Comparison of ENCODE assay signal across 32 cellular contexts in the genomic region with DNA sequence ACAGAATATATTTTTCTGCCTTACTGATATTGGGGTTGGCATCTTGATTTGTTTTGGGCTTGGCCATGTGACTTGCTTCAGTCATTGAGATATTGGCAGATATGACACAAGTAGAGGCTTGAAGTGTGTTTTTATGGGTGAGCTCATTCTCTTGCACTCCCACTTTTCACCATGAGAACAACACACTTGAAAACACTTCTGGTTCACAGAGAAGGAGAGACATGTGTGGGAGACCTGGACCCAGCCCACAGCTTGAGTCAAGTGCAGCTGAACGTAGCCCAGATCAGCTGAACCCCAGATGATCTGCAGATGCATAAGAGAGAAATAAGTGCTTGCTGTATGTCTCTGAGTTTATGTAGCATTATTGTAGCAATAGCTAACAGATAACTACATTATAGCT.
"Had no signal": no experiment of that assay in that cellular context is flagged by ENCODE, and none has a peak within 500 bp of the region (broad histone marks: within the 10 kb centered on the region; RNA-seq: fewer than 3 reads in every experiment).

No MANE protein-coding gene starts in this region.

- H3K9me3 ChIP-seq: ascending aorta, MG63, Peyer's patch, SJSA1, SK-N-SH had no signal

- H3K27me3 Mint-ChIP-seq: activated CD4-positive, alpha-beta T cell treated with anti-CD3 and anti-CD28 coated beads, Interleukin-2, amount 10 ng/mL, durations not matched to agents 24 days and 14 days; activated CD8-positive, alpha-beta T cell treated with anti-CD3 and anti-CD28 coated beads for 36 hours; activated naive CD4-positive, alpha-beta T cell treated with anti-CD3 and anti-CD28 coated beads, Interleukin-2, amount 50 U/mL, for 24 hours; activated naive CD8-positive, alpha-beta T cell treated with anti-CD3 and anti-CD28 coated beads, Interleukin-2, amount 10 ng/mL, durations not matched to agents 7 days and 5 days; central memory CD8-positive, alpha-beta T cell had no signal

- H3K36me3 ChIP-seq: ascending aorta, cardiac muscle cell, MG63, Peyer's patch, SJSA1 had no signal

- H3K4me2 ChIP-seq: SK-N-SH had no signal

- H3K4me3 ChIP-seq: ascending aorta, cardiac muscle cell, MG63, Peyer's patch, SJSA1 had no signal

- H3K9ac ChIP-seq: SK-N-SH had no signal

- DNase-seq: activated CD4-positive, alpha-beta T cell treated with anti-CD3 and anti-CD28 coated beads, Interleukin-2, amount 10 ng/mL, durations not matched to agents 24 days and 14 days; activated CD4-positive, alpha-beta T cell treated with anti-CD3 and anti-CD28 coated beads, Interleukin-2, amount 50 U/mL, for 4 hours; activated CD8-positive, alpha-beta T cell treated with anti-CD3 and anti-CD28 coated beads for 36 hours; activated gamma-delta T cell; activated naive CD4-positive, alpha-beta T cell treated with Interleukin-2 at 50 U/mL for 16 hours; activated naive CD8-positive, alpha-beta T cell treated with anti-CD3 and anti-CD28 coated beads, Interleukin-2, amount 10 ng/mL, durations not matched to agents 7 days and 5 days; activated T-cell treated with anti-CD3 and anti-CD28 coated beads, Interleukin-2, amount 50 U/mL, for 1 hour; amygdala; Karpas-422; MG63; NCI-H1092 treated with DMSO at 0.1 percent for 48 hours; NCI-H146; NCI-H1930; NCI-H2107; NCI-H226; NCI-H446 treated with DMSO at 0.1 percent for 48 hours; NCI-H526; NCI-H748 treated with DMSO at 0.1 percent for 48 hours; NK-92 treated with Interleukin-12 subunit alpha and Interleukin-12 subunit beta, amount 100 ng/mL, for 24 hours; PC-3; Peyer's patch; RPMI8226; SHP77 treated with DMSO at 0.1 percent for 48 hours; SK-N-SH had no signal

- H3K27ac Mint-ChIP-seq: activated CD4-positive, alpha-beta T cell treated with anti-CD3 and anti-CD28 coated beads, Interleukin-2, amount 10 ng/mL, durations not matched to agents 24 days and 14 days; activated CD8-positive, alpha-beta T cell treated with anti-CD3 and anti-CD28 coated beads for 36 hours; activated naive CD4-positive, alpha-beta T cell treated with anti-CD3 and anti-CD28 coated beads, Interleukin-2, amount 50 U/mL, for 24 hours; activated naive CD8-positive, alpha-beta T cell treated with anti-CD3 and anti-CD28 coated beads, Interleukin-2, amount 10 ng/mL, durations not matched to agents 7 days and 5 days; activated T-helper 2 cell treated with anti-CD3 and anti-CD28 coated beads, Interferon-gamma antibody, Interleukin-2, Interleukin-4, amounts not matched to agents 10 μg/mL and 5 μg/mL and 100 μg/mL, durations not matched to agents 14 hours and 24 hours and 36 hours; T-helper 1 cell treated with Interleukin-12 subunit alpha and Interleukin-12 subunit beta and Interleukin-4 antibody, amounts not matched to agents 30 μg/mL and 1 μg/mL, for 36 hours; T-helper 2 cell treated with Interferon-gamma antibody and Interleukin-4, amounts not matched to agents 5 μg/mL and 100 μg/mL, for 36 hours had no signal

- H3K4me1 ChIP-seq: ascending aorta, Peyer's patch, SJSA1 had no signal

- H3K4me1 Mint-ChIP-seq: activated CD4-positive, alpha-beta T cell treated with anti-CD3 and anti-CD28 coated beads, Interleukin-2, amount 10 ng/mL, durations not matched to agents 24 days and 14 days; activated naive CD4-positive, alpha-beta T cell treated with anti-CD3 and anti-CD28 coated beads, Interleukin-2, amount 50 U/mL, for 24 hours; activated naive CD8-positive, alpha-beta T cell treated with anti-CD3 and anti-CD28 coated beads, Interleukin-2, amount 10 ng/mL, durations not matched to agents 7 days and 5 days; central memory CD8-positive, alpha-beta T cell had no signal

- ATAC-seq: activated CD8-positive, alpha-beta T cell treated with anti-CD3 and anti-CD28 coated beads for 36 hours; PC-3 had no signal

- H3K4me3 Mint-ChIP-seq: activated CD4-positive, alpha-beta T cell treated with anti-CD3 and anti-CD28 coated beads, Interleukin-2, amount 10 ng/mL, durations not matched to agents 24 days and 14 days; activated CD8-positive, alpha-beta T cell treated with anti-CD3 and anti-CD28 coated beads for 36 hours; activated naive CD4-positive, alpha-beta T cell treated with anti-CD3 and anti-CD28 coated beads, Interleukin-2, amount 50 U/mL, for 24 hours; activated naive CD8-positive, alpha-beta T cell treated with anti-CD3 and anti-CD28 coated beads, Interleukin-2, amount 10 ng/mL, durations not matched to agents 7 days and 5 days; central memory CD8-positive, alpha-beta T cell; T-helper 1 cell treated with Interleukin-12 subunit alpha and Interleukin-12 subunit beta and Interleukin-4 antibody, amounts not matched to agents 30 μg/mL and 1 μg/mL, for 36 hours; T-helper 2 cell treated with Interferon-gamma antibody and Interleukin-4, amounts not matched to agents 5 μg/mL and 100 μg/mL, for 36 hours had no signal

- H3K9me3 Mint-ChIP-seq: activated CD8-positive, alpha-beta T cell treated with anti-CD3 and anti-CD28 coated beads for 36 hours; activated naive CD4-positive, alpha-beta T cell treated with anti-CD3 and anti-CD28 coated beads, Interleukin-2, amount 50 U/mL, for 24 hours; activated T-helper 2 cell treated with anti-CD3 and anti-CD28 coated beads, Interferon-gamma antibody, Interleukin-2, Interleukin-4, amounts not matched to agents 10 μg/mL and 5 μg/mL and 100 μg/mL, durations not matched to agents 14 hours and 24 hours and 36 hours; central memory CD8-positive, alpha-beta T cell; T-helper 1 cell treated with Interleukin-12 subunit alpha and Interleukin-12 subunit beta and Interleukin-4 antibody, amounts not matched to agents 30 μg/mL and 1 μg/mL, for 36 hours had no signal

- H3K27ac ChIP-seq: ascending aorta, cardiac muscle cell, Peyer's patch, SJSA1 had no signal

- H3K27me3 ChIP-seq: ascending aorta, cardiac muscle cell, MG63, Peyer's patch, SJSA1 had no signal
